ENCODE assay signal across 19 cellular contexts in genomic region chr4:56099378-56099786, GRCh38.
DNase-seq lines count a peak whose midpoint lies in the region; FAIRE-seq lines count a peak whose summit lies in the region.
"Had no signal": no experiment of that assay in that cellular context is flagged by ENCODE, and none has a peak within 500 bp of the region (broad histone marks: within the 10 kb centered on the region; RNA-seq: fewer than 3 reads in every experiment).

No MANE protein-coding gene starts in this region.

- no peaks in the 10 kb centered on the region for H3K36me3 ChIP-seq in effector memory CD4-positive, alpha-beta T cell (ENCODE audit: control insufficient read depth, insufficient read depth, low read length)
- H3K36me3 ChIP-seq: neural progenitor cell, SJSA1, thyroid gland had no signal

- no peak overlapping the region for H3K27ac ChIP-seq in effector memory CD4-positive, alpha-beta T cell (ENCODE audit: insufficient read depth, low read length, poor library complexity, severe bottlenecking)
- H3K27ac ChIP-seq: 22Rv1, neural progenitor cell, SJSA1, thyroid gland had no signal

- H3K4me3 ChIP-seq in effector memory CD4-positive, alpha-beta T cell (ENCODE audit: insufficient read depth, low read depth, low read length, poor library complexity, severe bottlenecking) = no peak overlapping the region
- H3K4me3 ChIP-seq: neural progenitor cell, SJSA1, thyroid gland had no signal

- H3K4me1 ChIP-seq in effector memory CD4-positive, alpha-beta T cell (ENCODE audit: control insufficient read depth, insufficient read depth, low read length, poor library complexity, severe bottlenecking) = no peaks in the 10 kb centered on the region
- H3K4me1 ChIP-seq: SJSA1, thyroid gland had no signal

- H3K27me3 ChIP-seq in effector memory CD4-positive, alpha-beta T cell (replicated peaks; ENCODE audit: control insufficient read depth, insufficient read depth, low read length, poor library complexity, severe bottlenecking) = no peaks in the 10 kb centered on the region
- H3K27me3 ChIP-seq: neural progenitor cell, thyroid gland had no signal

- FAIRE-seq in urothelium cell line (lab: Jason Lieb, UNC) = no peak
- FAIRE-seq: HepG2 had no signal

- DNase-seq in SKM-1 treated with dmso at 0.1 percent for 144 hours (lab: John Stamatoyannopoulos, UW; ENCODE audit: unreplicated experiment) (peak; percentile 20), SKM-1 (lab: John Stamatoyannopoulos, UW; ENCODE audit: unreplicated experiment) (no peak), astrocyte of the hippocampus (ENCODE audit: low read depth, low spot score) (peak; percentile 91), hypothalamus (lab: John Stamatoyannopoulos, UW) (peak in 30 of 51 donors; percentile 2 to 70 (median 32)), urothelium cell line (ENCODE audit: low spot score) (peak; percentile 79), T-helper 2 cell (no peak), NCI-H187 treated with DMSO at 0.1 percent for 48 hours (lab: John Stamatoyannopoulos, UW) (no peak)
- no peak for DNase-seq in effector memory CD4-positive, alpha-beta T cell
- DNase-seq: activated CD4-positive, CD25-positive, alpha-beta regulatory T cell treated with anti-CD3 and anti-CD28 coated beads, Interleukin-2, amount 50 U/mL, for 72 hours; effector CD4-positive, alpha-beta T cell; GOT3; left cardiac atrium; NCI-H2081; T1000; thyroid gland had no signal

- no peaks in the 10 kb centered on the region for H3K9me3 ChIP-seq in effector memory CD4-positive, alpha-beta T cell (ENCODE audit: control insufficient read depth, low read length)
- H3K9me3 ChIP-seq: SJSA1, thyroid gland had no signal

Comparison
In these comparisons a context has a peak if more than half of its experiments do, and no peak if none do; other contexts are left out.
1. DNase-seq: peak in SKM-1 treated with dmso at 0.1 percent for 144 hours (single experiment), astrocyte of the hippocampus (single experiment), hypothalamus (30 of 51) and urothelium cell line (single experiment); none in SKM-1 (single experiment), effector memory CD4-positive, alpha-beta T cell (0 of 3), T-helper 2 cell (0 of 5) and NCI-H187 treated with DMSO at 0.1 percent for 48 hours (single experiment).